In genomic region chr17:28204751-28205150, GRCh38 we compare ENCODE assay signal across 19 cellular contexts.
DNase-seq lines count a peak whose midpoint lies in the region; ATAC-seq, FAIRE-seq and TF ChIP-seq lines count a peak whose summit lies in the region.
"Had no signal": no experiment of that assay in that cellular context is flagged by ENCODE, and none has a peak within 500 bp of the region (broad histone marks: within the 10 kb centered on the region; RNA-seq: fewer than 3 reads in every experiment).

No MANE protein-coding gene starts in this region.

- H4K8ac ChIP-seq in trophoblast cell (ENCODE audit: low read depth, low read length): no peak overlapping the region

- H3K4me3 ChIP-seq in PC-9: no peak overlapping the region
- H3K4me3 ChIP-seq in trophoblast cell (ENCODE audit: low read depth, low read length): no peak overlapping the region
- no peak overlapping the region for H3K4me3 ChIP-seq in MM.1S (ENCODE audit: low read length)
- H3K4me3 ChIP-seq: skin epidermis had no signal

- POLR2A ChIA-PET in PC-9 (lab: Charles Lee; ENCODE audit: unreplicated experiment): interaction anchor here (0.7 kb wide), 2 partner anchors 15 to 164 kb away, joined by 3 read pairs; no protein-coding TSS in a partner anchor

- H3K18ac ChIP-seq in trophoblast cell (ENCODE audit: low read length): no peak overlapping the region

- H3K79me1 ChIP-seq in trophoblast cell (ENCODE audit: low read length): peaks cover 1% of the 10 kb centered on the region

- no peak overlapping the region for H3K4ac ChIP-seq in trophoblast cell (ENCODE audit: low read depth, low read length)

- H4K12ac ChIP-seq in trophoblast cell (ENCODE audit: low read depth, low read length): no peak overlapping the region

- H3K27me3 ChIP-seq in PC-9 (ENCODE audit: insufficient read depth, low read depth) (no peaks in the 10 kb centered on the region), trophoblast cell (ENCODE audit: insufficient read depth, low read length) (no peaks in the 10 kb centered on the region), MM.1S (replicated peaks; ENCODE audit: insufficient read depth, low read length) (no peaks in the 10 kb centered on the region)

- CTCF ChIA-PET in PC-9 (lab: Charles Lee): no interaction called here

- no peak overlapping the region for H3K23ac ChIP-seq in trophoblast cell (ENCODE audit: low read length)

- H3K4me2 ChIP-seq in PC-9: no peak overlapping the region
- no peak overlapping the region for H3K4me2 ChIP-seq in trophoblast cell (ENCODE audit: low read length)
- no peak overlapping the region for H3K4me2 ChIP-seq in MM.1S (ENCODE audit: low read depth, low read length)

- intact Hi-C loops in PC-9 (cut with micrococcal nuclease; ENCODE audit: unreplicated experiment): no loop called here

- H3K36me3 ChIP-seq in PC-9 (ENCODE audit: low read depth) (no peaks in the 10 kb centered on the region), trophoblast cell (ENCODE audit: control insufficient read depth in 1 of 2, insufficient read depth in 2 of 2, low read length in 2 of 2) (peaks cover 0 to 2% of the 10 kb centered on the region in 2 experiments), MM.1S (replicated peaks; ENCODE audit: insufficient read depth, low read length) (no peaks in the 10 kb centered on the region)

- H3K4me1 ChIP-seq in PC-9 (replicated peaks; ENCODE audit: insufficient read depth) (no peaks in the 10 kb centered on the region; the same call in 1 of the 2 replicates), trophoblast cell (ENCODE audit: control insufficient read depth in 1 of 2, insufficient read depth in 2 of 2, low read length in 2 of 2) (peaks cover 0 to 6% of the 10 kb centered on the region in 2 experiments), MM.1S (ENCODE audit: low read length) (no peaks in the 10 kb centered on the region)

- ATAC-seq in GM18517 (IDR thresholded peaks at IDR 0.05; ENCODE audit: unreplicated experiment): no peak
- no peak for ATAC-seq in GM18511 (IDR thresholded peaks at IDR 0.05; ENCODE audit: unreplicated experiment)
- ATAC-seq: stimulated activated naive CD8-positive, alpha-beta T cell treated with anti-CD3 and anti-CD28 coated beads, Interleukin-15, Interleukin-2, amounts not matched to agents 100 U/mL and 50 U/mL, for 24 hours had no signal

- H4K91ac ChIP-seq in trophoblast cell (ENCODE audit: low read depth, low read length): no peak overlapping the region

- no peaks in the 10 kb centered on the region for H3F3A ChIP-seq in PC-9 (ENCODE audit: insufficient read depth, low read depth)
- no peaks in the 10 kb centered on the region for H3F3A ChIP-seq in MM.1S (ENCODE audit: insufficient read depth, low read length)

- peak; percentile 26 for FAIRE-seq in GM18507 (lab: Jason Lieb, UNC)

- H2AK5ac ChIP-seq in trophoblast cell (ENCODE audit: low read length): no peak overlapping the region

- no peak overlapping the region for H3K14ac ChIP-seq in trophoblast cell (ENCODE audit: low read length)

- no peak overlapping the region for H2BK5ac ChIP-seq in trophoblast cell (ENCODE audit: low read depth, low read length, poor library complexity)

- H3K9ac ChIP-seq in trophoblast cell (ENCODE audit: low read length): no peak overlapping the region
- H3K9ac ChIP-seq in MM.1S (ENCODE audit: low read length): no peak overlapping the region

- no peak overlapping the region for H3K27ac ChIP-seq in PC-9
- H3K27ac ChIP-seq in trophoblast cell (ENCODE audit: low read depth, low read length): no peak overlapping the region
- no peak overlapping the region for H3K27ac ChIP-seq in MM.1S (ENCODE audit: low read length)
- H3K27ac ChIP-seq: HL-60, skin epidermis had no signal

- BruUV-seq in PC-9 (replicated peaks; lab: Mats Ljungman, UMichigan): no TSS peak

- H3K9me2 ChIP-seq in PC-9 (ENCODE audit: insufficient read depth) (no peaks in the 10 kb centered on the region), MM.1S (replicated peaks; ENCODE audit: insufficient read depth, low read length) (no peaks in the 10 kb centered on the region)

- H2BK120ac ChIP-seq in trophoblast cell (ENCODE audit: insufficient read depth, low read length, poor library complexity): no peak overlapping the region

- H3K79me2 ChIP-seq in PC-9 (ENCODE audit: low read depth) (no peaks in the 10 kb centered on the region), trophoblast cell (ENCODE audit: control insufficient read depth, insufficient read depth, low read length, poor library complexity) (no peaks in the 10 kb centered on the region), MM.1S (ENCODE audit: low read length) (no peaks in the 10 kb centered on the region)

- H3K9me3 ChIP-seq in PC-9 (ENCODE audit: insufficient read depth, low read depth) (no peaks in the 10 kb centered on the region), trophoblast cell (ENCODE audit: insufficient read depth, low read depth, low read length) (no peaks in the 10 kb centered on the region), MM.1S (replicated peaks; ENCODE audit: insufficient read depth, low read length) (no peaks in the 10 kb centered on the region)

- DNase-seq in GM18507 (ENCODE audit: extremely low spot score, insufficient read length, low read depth) (no peak), PC-9 (peak; percentile 30 to 51), dermis blood vessel endothelial cell (peak; percentile 22), trophoblast cell (peak; percentile 30 to 38), ureter (ENCODE audit: low spot score) (no peak), MM.1S (no peak)
- DNase-seq: activated CD4-positive, alpha-beta T cell treated with anti-CD3 and anti-CD28 coated beads, Interleukin-2, amount 10 ng/mL, durations not matched to agents 7 days and 5 days; activated gamma-delta T cell treated with Interleukin-2 at 50 U/mL for 16 hours; amygdala; H9; NCI-H1092; NCI-H2081; NK-92 treated with Interleukin-12 subunit alpha and Interleukin-12 subunit beta, amount 100 ng/mL, for 24 hours; stimulated activated naive CD8-positive, alpha-beta T cell treated with anti-CD3 and anti-CD28 coated beads, Interleukin-15, Interleukin-2, amounts not matched to agents 100 U/mL and 50 U/mL, for 24 hours; T-helper 1 cell had no signal

- no CpG with 5 or more reads among the region's 1 CpG for WGBS in trophoblast cell (ENCODE audit: extremely low coverage, insufficient coverage, insufficient read length)

- H2AFZ ChIP-seq in PC-9 (no peak overlapping the region), trophoblast cell (ENCODE audit: insufficient read depth, low read length, poor library complexity) (no peak overlapping the region), MM.1S (ENCODE audit: low read length) (no peak overlapping the region)

- H4K20me1 ChIP-seq in PC-9 (ENCODE audit: insufficient read depth) (no peaks in the 10 kb centered on the region), MM.1S (ENCODE audit: insufficient read depth, low read length) (no peaks in the 10 kb centered on the region)

- no peak overlapping the region for H2BK12ac ChIP-seq in trophoblast cell (ENCODE audit: low read length)

- no peak for TF ChIP-seq CTCF in PC-9 (conservative IDR thresholded peaks at IDR 0.05)
- TF ChIP-seq CTCF in MM.1S (IDR thresholded peaks at IDR 0.05; ENCODE audit: low read length): no peak

Comparison
In these comparisons a context has a peak if more than half of its experiments do, and no peak if none do; other contexts are left out.
1. DNase-seq: peak in PC-9 (2 of 2), dermis blood vessel endothelial cell (single experiment) and trophoblast cell (2 of 2); none in GM18507 (single experiment), ureter (single experiment) and MM.1S (single experiment).